In the genomic region with DNA sequence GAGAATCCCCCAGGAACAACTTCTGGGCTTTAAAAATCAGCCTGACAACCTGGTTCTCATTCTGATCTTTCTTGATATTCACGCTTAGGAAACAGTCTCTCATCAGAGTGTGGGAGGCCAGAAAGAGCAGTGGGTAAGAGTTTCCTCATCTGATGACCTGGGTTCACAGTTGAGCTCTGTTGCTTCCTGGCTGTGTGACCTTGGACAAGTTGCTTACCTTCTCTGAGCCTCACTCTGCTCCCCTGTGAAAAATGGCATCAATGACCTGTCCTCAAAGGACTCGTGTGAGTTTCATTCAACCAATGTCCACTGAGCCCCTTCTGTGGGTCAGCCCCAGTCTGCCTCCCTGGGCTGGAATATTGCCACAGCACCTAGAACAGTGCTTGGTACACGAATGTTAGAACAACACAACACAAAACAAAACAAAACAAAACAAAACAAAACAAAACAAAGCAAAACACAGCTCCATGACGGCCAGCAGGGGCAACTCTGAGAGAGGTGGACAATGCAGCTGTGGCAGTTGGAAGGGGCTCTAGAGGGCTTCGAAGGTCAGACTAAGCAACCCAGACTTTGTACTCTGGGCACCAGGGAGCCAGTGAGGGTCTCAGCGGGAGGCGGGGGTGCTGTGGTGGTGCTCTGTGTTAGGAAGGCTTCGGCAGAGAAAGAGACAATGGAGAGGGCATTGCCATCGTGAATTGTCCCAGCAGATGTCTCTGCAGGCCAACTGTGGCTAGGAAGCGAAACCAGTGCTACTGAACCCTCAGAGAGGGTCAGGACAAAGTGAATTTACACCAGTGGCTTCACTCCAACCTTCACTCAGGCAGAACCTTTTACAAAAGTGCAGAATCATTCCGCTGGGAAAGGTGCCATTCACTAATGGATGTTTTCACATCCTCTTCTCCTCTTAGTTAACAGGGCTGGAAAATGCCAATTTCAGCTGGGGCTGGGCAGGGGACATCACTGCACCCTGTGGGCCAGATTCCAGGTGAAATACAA, we compare ENCODE assay signal across 12 cellular contexts. TPM values are rescaled to one million over a fixed set of nuclear protein-coding genes. Genes with fewer than 3 reads are reported as not detected.
A peak's percentile ranks its signal among the peaks of the same experiment; 100 is the strongest.
DNase-seq lines count a peak whose midpoint lies in the region; ATAC-seq and TF ChIP-seq lines count a peak whose summit lies in the region.
"Had no signal": no experiment of that assay in that cellular context is flagged by ENCODE, and none has a peak within 500 bp of the region (broad histone marks: within the 10 kb centered on the region; RNA-seq: fewer than 3 reads in every experiment).

No MANE protein-coding gene starts in this region.

- peaks cover 14% of the 10 kb centered on the region for H3K4me1 Mint-ChIP-seq in glutamatergic neuron (ENCODE audit: low read depth, unreplicated experiment)
- H3K4me1 Mint-ChIP-seq in natural killer cell treated with Interleukin-12 subunit alpha and Interleukin-12 subunit beta and Interleukin-15 and Interleukin-18, amount 100 ng/mL, for 72 hours (ENCODE audit: low read depth in 2 of 2): peaks cover 0 to 5% of the 10 kb centered on the region in 2 donors

- H3K4me3 Mint-ChIP-seq in glutamatergic neuron (ENCODE audit: unreplicated experiment): no peak overlapping the region
- no peak overlapping the region for H3K4me3 Mint-ChIP-seq in natural killer cell treated with Interleukin-12 subunit alpha and Interleukin-12 subunit beta and Interleukin-15 and Interleukin-18, amount 100 ng/mL, for 72 hours
- H3K4me3 Mint-ChIP-seq: T-helper 2 cell treated with Interferon-gamma antibody and Interleukin-4, amounts not matched to agents 5 μg/mL and 100 μg/mL, for 36 hours had no signal

- H3K27ac ChIP-seq in HEK293 (ENCODE audit: extremely low read depth, low read depth, low read length): no peak overlapping the region
- H3K27ac ChIP-seq: tibial nerve had no signal

- no peak overlapping the region for H3K27ac Mint-ChIP-seq in glutamatergic neuron (ENCODE audit: unreplicated experiment)
- H3K27ac Mint-ChIP-seq in natural killer cell treated with Interleukin-12 subunit alpha and Interleukin-12 subunit beta and Interleukin-15 and Interleukin-18, amount 100 ng/mL, for 72 hours: no peak overlapping the region
- H3K27ac Mint-ChIP-seq: T-helper 2 cell treated with Interferon-gamma antibody and Interleukin-4, amounts not matched to agents 5 μg/mL and 100 μg/mL, for 36 hours had no signal

- TF ChIP-seq CTCF in HEK293 (tag by site-specific recombination; IDR thresholded peaks at IDR 0.05) (no peak), glutamatergic neuron (IDR thresholded peaks at IDR 0.05; ENCODE audit: partially characterized antibody, unreplicated experiment) (peak; percentile 18)

- DNase-seq in NCI-H774 (lab: John Stamatoyannopoulos, UW) (peak; percentile 55), glutamatergic neuron (no peak), renal cortical epithelial cell (ENCODE audit: low read depth) (peak; percentile 81)
- no peak for DNase-seq in natural killer cell treated with Interleukin-12 subunit alpha and Interleukin-12 subunit beta and Interleukin-15 and Interleukin-18, amount 100 ng/mL, for 72 hours (ENCODE audit: low spot score)
- no peak for DNase-seq in effector CD8-positive, alpha-beta T cell (lab: John Stamatoyannopoulos, UW)
- DNase-seq: activated CD8-positive, alpha-beta memory T cell treated with anti-CD3 and anti-CD28 coated beads, Interleukin-2, amount 50 U/mL, for 4 hours; DND-41 had no signal

- no peak for ATAC-seq in natural killer cell treated with Interleukin-12 subunit alpha and Interleukin-12 subunit beta and Interleukin-15 and Interleukin-18, amount 100 ng/mL, for 72 hours
- no peak for ATAC-seq in HG02885 (IDR thresholded peaks at IDR 0.05; ENCODE audit: poor library complexity, unreplicated experiment)
- no peak for ATAC-seq in HG02973 (IDR thresholded peaks at IDR 0.05; ENCODE audit: unreplicated experiment)

- no peaks in the 10 kb centered on the region for H3K4me1 ChIP-seq in HEK293 (ENCODE audit: control insufficient read depth, insufficient read depth, low read length)
- H3K4me1 ChIP-seq: tibial nerve had no signal

- POLR2A ChIA-PET in HEK293 (lab: Yijun Ruan, JAX): no interaction called here

- no peaks in the 10 kb centered on the region for H3K36me3 Mint-ChIP-seq in glutamatergic neuron (ENCODE audit: unreplicated experiment)
- peaks cover 4% of the 10 kb centered on the region for H3K36me3 Mint-ChIP-seq in natural killer cell treated with Interleukin-12 subunit alpha and Interleukin-12 subunit beta and Interleukin-15 and Interleukin-18, amount 100 ng/mL, for 72 hours

- no peak overlapping the region for H3K4me3 ChIP-seq in HEK293 (ENCODE audit: low read depth, low read length)
- H3K4me3 ChIP-seq: tibial nerve had no signal

- H3K9me3 ChIP-seq in HEK293 (ENCODE audit: control insufficient read depth, insufficient read depth, low read depth, low read length): no peaks in the 10 kb centered on the region
- H3K9me3 ChIP-seq: tibial nerve had no signal

- H3K9me3 Mint-ChIP-seq in glutamatergic neuron (ENCODE audit: unreplicated experiment): peaks cover 2% of the 10 kb centered on the region
- H3K9me3 Mint-ChIP-seq in natural killer cell treated with Interleukin-12 subunit alpha and Interleukin-12 subunit beta and Interleukin-15 and Interleukin-18, amount 100 ng/mL, for 72 hours: no peaks in the 10 kb centered on the region
- H3K9me3 Mint-ChIP-seq: T-helper 2 cell treated with Interferon-gamma antibody and Interleukin-4, amounts not matched to agents 5 μg/mL and 100 μg/mL, for 36 hours had no signal

- H3K27me3 Mint-ChIP-seq in glutamatergic neuron (ENCODE audit: unreplicated experiment): peaks cover 13% of the 10 kb centered on the region
- H3K27me3 Mint-ChIP-seq in natural killer cell treated with Interleukin-12 subunit alpha and Interleukin-12 subunit beta and Interleukin-15 and Interleukin-18, amount 100 ng/mL, for 72 hours: peaks cover 0 to 2% of the 10 kb centered on the region in 2 donors

- H3K36me3 ChIP-seq in HEK293 (ENCODE audit: control insufficient read depth in 2 of 2, insufficient read depth in 1 of 2, low read length in 2 of 2): no peaks in the 10 kb centered on the region
- H3K36me3 ChIP-seq: tibial nerve had no signal

- CTCF ChIA-PET in HEK293 (lab: Yijun Ruan, JAX): no interaction called here

TF ChIP-seq in HEK293, 187 proteins besides CTCF, POLR2A, EP300 and RAD21:
- TF ChIP-seq KLF7 (tag by site-specific recombination; IDR thresholded peaks at IDR 0.05; ENCODE audit: borderline replicate concordance): no peak
- TF ChIP-seq ZNF768 (tag by site-specific recombination; IDR thresholded peaks at IDR 0.05): 0 out of 2 replicates have a peak, but pooled peaks have one; percentile 16

RNA-seq across cellular contexts. Expression of a gene that starts 14.3 kb away (rescaled TPM):
- total RNA-seq in glutamatergic neuron (ENCODE audit: unreplicated experiment) (0.56 TPM), renal cortical epithelial cell (not detected in 2 replicates)
- total RNA-seq in natural killer cell treated with Interleukin-12 subunit alpha and Interleukin-12 subunit beta and Interleukin-15 and Interleukin-18, amount 100 ng/mL, for 72 hours: 1 to 10 TPM in 1 of 2 donors, under 1 TPM in 1; 0.81 to 6.9 TPM

Comparison
In these comparisons a context has a peak if more than half of its experiments do, and no peak if none do; other contexts are left out.
1. DNase-seq: peak in NCI-H774 (single experiment) and renal cortical epithelial cell (single experiment); none in glutamatergic neuron (single experiment), natural killer cell treated with Interleukin-12 subunit alpha and Interleukin-12 subunit beta and Interleukin-15 and Interleukin-18, amount 100 ng/mL, for 72 hours (single experiment) and effector CD8-positive, alpha-beta T cell (single experiment).